In the genomic region with DNA sequence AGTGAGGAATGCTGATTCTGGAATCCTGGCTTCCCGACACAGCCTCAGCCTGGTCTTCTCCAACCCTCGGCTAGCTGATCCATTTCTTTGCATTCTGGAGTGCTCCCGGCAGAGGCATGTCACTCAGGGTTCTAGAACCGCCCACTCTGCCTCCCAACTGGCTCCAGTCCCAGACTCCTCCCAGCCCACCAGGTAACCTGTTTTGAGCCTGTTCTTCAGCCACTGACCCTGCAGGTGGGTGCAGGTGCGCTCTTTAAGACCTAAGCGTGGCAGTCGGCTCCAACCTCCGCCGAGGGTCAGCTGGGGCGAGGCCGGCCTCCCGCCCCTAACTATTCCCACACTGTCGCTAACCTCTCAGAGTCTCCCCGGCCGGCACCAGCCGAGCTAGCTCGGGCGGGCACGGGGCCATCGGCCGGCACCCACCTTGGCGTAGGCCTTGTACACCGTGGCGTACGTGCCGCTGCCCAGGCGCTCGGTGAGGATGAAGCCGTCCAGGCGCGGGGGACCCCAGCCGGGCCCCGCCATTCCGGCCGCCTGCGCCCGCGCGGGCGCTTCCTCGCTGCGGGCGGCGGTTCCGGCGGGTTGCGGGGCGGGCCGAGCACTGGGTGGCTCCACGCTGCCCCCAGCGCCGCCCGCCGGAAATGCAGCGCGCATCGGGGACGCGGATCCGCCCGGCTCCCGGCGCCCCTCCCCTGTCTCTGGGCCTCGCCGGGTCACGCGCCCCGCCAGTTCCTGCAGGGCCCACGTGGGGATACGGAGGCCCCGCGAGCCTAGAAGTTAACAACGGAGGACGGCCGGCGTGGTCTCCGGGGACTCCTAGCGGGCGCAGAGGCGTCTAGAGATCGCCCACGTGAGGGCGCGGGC, we compare ENCODE assay signal across 8 cellular contexts.
DNase-seq lines count a peak whose midpoint lies in the region; ATAC-seq and FAIRE-seq lines count a peak whose summit lies in the region.

A gene with protein sequence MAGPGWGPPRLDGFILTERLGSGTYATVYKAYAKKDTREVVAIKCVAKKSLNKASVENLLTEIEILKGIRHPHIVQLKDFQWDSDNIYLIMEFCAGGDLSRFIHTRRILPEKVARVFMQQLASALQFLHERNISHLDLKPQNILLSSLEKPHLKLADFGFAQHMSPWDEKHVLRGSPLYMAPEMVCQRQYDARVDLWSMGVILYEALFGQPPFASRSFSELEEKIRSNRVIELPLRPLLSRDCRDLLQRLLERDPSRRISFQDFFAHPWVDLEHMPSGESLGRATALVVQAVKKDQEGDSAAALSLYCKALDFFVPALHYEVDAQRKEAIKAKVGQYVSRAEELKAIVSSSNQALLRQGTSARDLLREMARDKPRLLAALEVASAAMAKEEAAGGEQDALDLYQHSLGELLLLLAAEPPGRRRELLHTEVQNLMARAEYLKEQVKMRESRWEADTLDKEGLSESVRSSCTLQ (minus strand): TSS at position 576 of the 864 bp plus-strand sequence. CDS start 51 bp downstream, at position 525.

- peak within 1 kb of the TSS; percentile 88 for H3K4me3 ChIP-seq in effector memory CD4-positive, alpha-beta T cell (ENCODE audit: insufficient read depth, low read depth, low read length, poor library complexity, severe bottlenecking)

- peak within 1 kb of the TSS; percentile 73 for H3K27ac ChIP-seq in effector memory CD4-positive, alpha-beta T cell (ENCODE audit: insufficient read depth, low read length, poor library complexity, severe bottlenecking)

- peak; percentile 69 for ATAC-seq in GM21367 (IDR thresholded peaks at IDR 0.05; ENCODE audit: unreplicated experiment)

- H3K9me3 ChIP-seq in effector memory CD4-positive, alpha-beta T cell (ENCODE audit: control insufficient read depth, low read length): no peaks in the 10 kb centered on the region

- FAIRE-seq in HTR-8/SVneo (lab: Jason Lieb, UNC): no peak

- H3K36me3 ChIP-seq in effector memory CD4-positive, alpha-beta T cell (ENCODE audit: control insufficient read depth, insufficient read depth, low read length): peaks cover 36% of the 10 kb centered on the region

- H3K27me3 ChIP-seq in effector memory CD4-positive, alpha-beta T cell (replicated peaks; ENCODE audit: control insufficient read depth, insufficient read depth, low read length, poor library complexity, severe bottlenecking): no peaks in the 10 kb centered on the region

- H3K4me1 ChIP-seq in effector memory CD4-positive, alpha-beta T cell (ENCODE audit: control insufficient read depth, insufficient read depth, low read length, poor library complexity, severe bottlenecking): peaks cover 38% of the 10 kb centered on the region

- peak; percentile 88 for DNase-seq in COLO829 (ENCODE audit: low spot score)
- DNase-seq in HTR-8/SVneo (ENCODE audit: insufficient read length, low spot score): peak; percentile 86
- DNase-seq in NOMO-1 (lab: John Stamatoyannopoulos, UW; ENCODE audit: unreplicated experiment in 2 of 2): peak; percentile 93 to 96
- peak; percentile 81 to 84 for DNase-seq in activated CD8-positive, alpha-beta memory T cell treated with anti-CD3 and anti-CD28 coated beads for 4 hours (ENCODE audit: low read depth in 2 of 2)
- DNase-seq in effector memory CD4-positive, alpha-beta T cell: peak; percentile 87 to 89 (median 87)
- DNase-seq in medulla oblongata (ENCODE audit: extremely low spot score): peak; percentile 95
- DNase-seq in stimulated activated CD8-positive, alpha-beta memory T cell treated with anti-CD3 and anti-CD28 coated beads, Interleukin-12 subunit alpha, Interleukin-12 subunit beta, amount 100 ng/mL, for 1 hour (ENCODE audit: low read depth): peak; percentile 85

Comparison
In these comparisons a context has a peak if more than half of its experiments do, and no peak if none do; other contexts are left out.
1. Peak in every context shown above with its lines: DNase-seq, ATAC-seq, H3K4me3 ChIP-seq and H3K27ac ChIP-seq.